In the genomic region with DNA sequence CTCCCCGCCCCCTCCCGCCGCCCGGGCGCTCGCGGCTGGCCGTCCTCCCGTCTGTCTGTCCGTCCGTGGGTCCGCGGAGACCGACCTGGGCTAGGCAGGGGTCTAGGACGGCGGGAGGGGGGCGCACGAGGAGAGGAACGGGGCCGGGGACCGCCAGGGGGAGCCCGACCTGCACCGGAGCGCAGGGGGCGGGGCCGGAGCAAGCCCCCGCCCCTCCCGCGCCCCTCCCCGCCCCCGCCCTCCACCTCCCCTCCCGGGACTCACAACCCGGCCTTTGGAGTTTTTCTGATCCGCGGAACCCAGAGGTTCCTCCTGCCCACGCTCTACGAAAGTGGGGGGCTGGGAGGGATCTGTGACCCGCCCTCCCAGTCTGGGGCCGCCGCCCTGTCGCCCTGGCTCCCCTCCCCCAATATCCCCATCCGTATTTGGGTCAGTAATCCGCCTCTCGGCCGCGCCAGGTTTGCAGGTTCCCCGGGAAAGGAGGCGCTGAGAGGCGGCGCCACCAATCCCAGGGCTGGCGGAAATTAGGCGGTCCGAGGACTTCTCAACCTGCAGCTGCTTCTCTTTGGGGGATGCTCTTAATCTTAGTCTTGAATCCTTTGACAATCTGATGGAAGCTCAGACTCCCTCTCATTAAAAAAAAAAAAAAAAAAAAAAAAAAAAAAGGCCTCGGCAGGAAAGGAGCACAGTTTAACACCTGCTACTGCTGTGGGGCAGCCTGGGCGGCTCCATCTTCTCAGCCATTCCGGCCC, we compare ENCODE assay signal across 8 cellular contexts. TPM values are rescaled to one million over a fixed set of nuclear protein-coding genes. Genes with fewer than 3 reads are reported as not detected.
DNase-seq lines count a peak whose midpoint lies in the region; ATAC-seq and TF ChIP-seq lines count a peak whose summit lies in the region.

No MANE protein-coding gene starts in this region.

- ATAC-seq in HG02938 (IDR thresholded peaks at IDR 0.05; ENCODE audit: unreplicated experiment) (peak; percentile 45), GM18520 (IDR thresholded peaks at IDR 0.05; ENCODE audit: unreplicated experiment) (no peak)

- peak; percentile 66 for TF ChIP-seq CTCF in GM12874 (IDR thresholded peaks at IDR 0.05; ENCODE audit: insufficient read depth, low read depth, low read length)
- TF ChIP-seq CTCF in WI38 (IDR thresholded peaks at IDR 0.05; ENCODE audit: low read depth, low read length): peak; percentile 26
- peak; percentile 30 to 57 for TF ChIP-seq CTCF in mammary epithelial cell (conservative IDR thresholded peaks at IDR 0.05 in 1 of 2, IDR thresholded peaks at IDR 0.05 in 1 of 2; ENCODE audit: extremely low read depth in 1 of 2, insufficient read depth in 1 of 2, low read depth in 1 of 2, low read length in 2 of 2)

- dilution Hi-C loops in mammary epithelial cell (cut with HindIII; ENCODE audit: low sequenced_read_pairs): no loop called here

- CTCF ChIA-PET in mammary epithelial cell (lab: Charles Lee; ENCODE audit: low non-redundant PET): no interaction called here

- H3K27me3 ChIP-seq in mammary epithelial cell (ENCODE audit: insufficient read depth, low read length): no peaks in the 10 kb centered on the region

- no TSS peak for BruUV-seq in mammary epithelial cell (replicated peaks; lab: Mats Ljungman, UMichigan)

- H3K79me2 ChIP-seq in mammary epithelial cell (ENCODE audit: insufficient read depth, low read length): no peaks in the 10 kb centered on the region

- in situ Hi-C loops in mammary epithelial cell (cut with MboI; ENCODE audit: low sequenced_read_pairs in 2 of 2): loop anchor here in 1 of 2 donors (10.0 kb wide), 1 partner anchor 115 kb away; no protein-coding TSS in a partner anchor

- no peaks in the 10 kb centered on the region for H3K9me3 ChIP-seq in mammary epithelial cell (replicated peaks; ENCODE audit: insufficient read depth, low read length)

- peak overlapping the region; percentile 86 for H3K4me2 ChIP-seq in mammary epithelial cell (ENCODE audit: insufficient read depth, low read depth, low read length)

- H3K27ac ChIP-seq in mammary epithelial cell (ENCODE audit: insufficient read depth, low read depth, low read length): no peak overlapping the region

- H3K4me3 ChIP-seq in WI38 (ENCODE audit: low read depth, low read length) (peak overlapping the region; percentile 49), mammary epithelial cell (replicated peaks in 1 of 3; ENCODE audit: insufficient read depth in 1 of 3, low read depth in 2 of 3, low read length in 3 of 3) (peak overlapping the region in 2 of 3 experiments; percentile 47 to 56)

- H3K36me3 ChIP-seq in mammary epithelial cell (ENCODE audit: insufficient read depth, low read length): no peaks in the 10 kb centered on the region

- intact Hi-C loops in mammary epithelial cell (cut with micrococcal nuclease): loop anchor here (10.0 kb wide), 3 partner anchors 345 to 585 kb away; a partner anchor contains a TSS

- H3K4me1 ChIP-seq in mammary epithelial cell (ENCODE audit: insufficient read depth, low read length): no peaks in the 10 kb centered on the region

- peak overlapping the region; percentile 77 for H2AFZ ChIP-seq in mammary epithelial cell (ENCODE audit: low read depth, low read length)

- 9% methylated on average over 14 of the region's 56 CpGs for WGBS in mammary epithelial cell (ENCODE audit: low coverage, missing lambda C conversion rate)

- DNase-seq in NCI-H2029 treated with DMSO at 0.1 percent for 48 hours (lab: John Stamatoyannopoulos, UW) (peak; percentile 34), mammary epithelial cell (peak; percentile 65), islet precursor cell (peak; percentile 83)
- peak; percentile 84 for DNase-seq in stimulated activated CD4-positive, alpha-beta T cell treated with anti-CD3 and anti-CD28 coated beads, Interleukin-15, amount 100 ng/mL, for 24 hours

- no peaks in the 10 kb centered on the region for H4K20me1 ChIP-seq in mammary epithelial cell (ENCODE audit: insufficient read depth, low read length)

- H3K9ac ChIP-seq in mammary epithelial cell (ENCODE audit: insufficient read depth, low read length): no peak overlapping the region

RNA-seq across cellular contexts. Expression of a gene that starts 0.9 kb away (rescaled TPM):
- total RNA-seq in mammary epithelial cell: not detected
- 0.06 TPM for polyA plus RNA-seq in mammary epithelial cell
- not detected for polyA minus RNA-seq in mammary epithelial cell

RNA-seq across cellular contexts. Expression of a gene that starts 37.8 kb away (rescaled TPM):
- 10 to 100 TPM in 1 of 2 donors, 1 to 10 TPM in 1; 8.7 to 10.1 TPM for total RNA-seq in mammary epithelial cell
- 2.3 TPM for polyA plus RNA-seq in mammary epithelial cell
- 7.5 TPM for polyA minus RNA-seq in mammary epithelial cell

Comparison
In these comparisons a context has a peak if more than half of its experiments do, and no peak if none do; other contexts are left out.
1. DNase-seq: peak in every context shown above with its lines; median percentile 84 in stimulated activated CD4-positive, alpha-beta T cell treated with anti-CD3 and anti-CD28 coated beads, Interleukin-15, amount 100 ng/mL, for 24 hours; 83 in islet precursor cell; 65 in mammary epithelial cell; 34 in NCI-H2029 treated with DMSO at 0.1 percent for 48 hours.